8 cellular contexts compared by ENCODE assay signal in genomic region chr3:195442573-195443390, GRCh38. TPM values are rescaled to one million over a fixed set of nuclear protein-coding genes. Genes with fewer than 3 reads are reported as not detected.
DNase-seq lines count a peak whose midpoint lies in the region; ATAC-seq, FAIRE-seq and TF ChIP-seq lines count a peak whose summit lies in the region.

Gene ACAP2 (minus strand): TSS chr3:195443020. CDS start chr3:195442847, 173 bp downstream.

- DNase-seq in GM12864 (ENCODE audit: low read depth) = peak; percentile 97
- DNase-seq in NCI-H1417 (lab: John Stamatoyannopoulos, UW) = peak; percentile 98 to 100 (median 100)
- DNase-seq in SW 1271 (lab: John Stamatoyannopoulos, UW) = peak; percentile 93 to 98
- peak; percentile 95 for DNase-seq in activated naive CD8-positive, alpha-beta T cell treated with anti-CD3 and anti-CD28 coated beads, Interleukin-2, amount 50 U/mL, for 16 hours (ENCODE audit: low read depth, low spot score)
- peak; percentile 100 for DNase-seq in Right ventricle myocardium inferior (ENCODE audit: missing footprints)
- peak; percentile 100 for DNase-seq in pancreas
- DNase-seq in tibial artery = peak; percentile 99 to 100

- no peaks in the 10 kb centered on the region for H3K9me3 ChIP-seq in pancreas
- no peaks in the 10 kb centered on the region for H3K9me3 ChIP-seq in tibial artery

- H3K4me1 ChIP-seq in pancreas (peaks cover 0 to 5% (median 0%) of the 10 kb centered on the region in 3 donors), tibial artery (peaks cover 0 to 26% (median 7%) of the 10 kb centered on the region in 4 donors)

- peak within 1 kb of the TSS; percentile 71 to 94 (median 90) for H3K27ac ChIP-seq in pancreas
- peak within 1 kb of the TSS; percentile 94 to 98 for H3K27ac ChIP-seq in tibial artery

- H3K4me3 ChIP-seq in GM12864 (ENCODE audit: low read depth, low read length) = peak within 1 kb of the TSS; percentile 96
- peak within 1 kb of the TSS; percentile 72 to 96 (median 92) for H3K4me3 ChIP-seq in pancreas
- peak within 1 kb of the TSS; percentile 91 to 94 for H3K4me3 ChIP-seq in tibial artery

- FAIRE-seq in pancreas (lab: Jason Lieb, UNC) = no peak

- intact Hi-C loops in Right ventricle myocardium inferior (cut with DNase I) = loop anchor here (2.0 to 5.0 kb wide), 2 partner anchors 85 to 172 kb away; partner anchors contain the start of gene XXYLT1
- intact Hi-C loops in pancreas (cut with DNase I) = no loop called here
- intact Hi-C loops in tibial artery (cut with DNase I; ENCODE audit: low total_unique reads) = loop anchor here (2.0 to 10.0 kb wide), 3 partner anchors 102 to 760 kb away; partner anchors contain the start of genes PPP1R2 and XXYLT1

- H3K27me3 ChIP-seq in pancreas = no peaks in the 10 kb centered on the region
- no peaks in the 10 kb centered on the region for H3K27me3 ChIP-seq in tibial artery

- ATAC-seq in HG02759 (IDR thresholded peaks at IDR 0.05; ENCODE audit: unreplicated experiment) (peak; percentile 93), Right ventricle myocardium inferior (peak; percentile 99), pancreas (peak; percentile 95 to 98 (median 95))

- TF ChIP-seq CTCF in GM12864 (IDR thresholded peaks at IDR 0.05; ENCODE audit: low read depth, low read length, missing control alignments) = no peak
- no peak for TF ChIP-seq CTCF in pancreas (IDR thresholded peaks at IDR 0.05)
- TF ChIP-seq CTCF in tibial artery (IDR thresholded peaks at IDR 0.05) = peak in 1 of 2 experiments; percentile 19

- H3K36me3 ChIP-seq in pancreas (no peaks in the 10 kb centered on the region), tibial artery (no peaks in the 10 kb centered on the region)

- WGBS in pancreas, 2 donors = 0% methylated on average over 85 to 106 of the region's 106 CpGs

RNA-seq across cellular contexts. Expression of gene ACAP2, which starts in this region (rescaled TPM):
- 15.6 TPM for total RNA-seq in Right ventricle myocardium inferior
- 10 to 100 TPM; 12.4 to 21.1 (median 16.9) TPM for total RNA-seq in pancreas
- polyA plus RNA-seq in pancreas = 1 to 10 TPM; 4.2 to 7.3 TPM

Comparison
In these comparisons a context has a peak if more than half of its experiments do, and no peak if none do; other contexts are left out.
1. Peak in every context shown above with its lines: DNase-seq, ATAC-seq, H3K4me3 ChIP-seq and H3K27ac ChIP-seq.
2. intact Hi-C loops: an anchor here in Right ventricle myocardium inferior (2.0 to 5.0 kb wide) and tibial artery (2.0 to 10.0 kb wide); none called in pancreas.